Comparison of ENCODE assay signal across 8 cellular contexts in genomic region chr5:55172051-55172899, GRCh38. TPM values are rescaled to one million over a fixed set of nuclear protein-coding genes. Genes with fewer than 3 reads are reported as not detected.
A peak's percentile ranks its signal among the peaks of the same experiment; 100 is the strongest.
DNase-seq lines count a peak whose midpoint lies in the region; ATAC-seq and TF ChIP-seq lines count a peak whose summit lies in the region.

No MANE protein-coding gene starts in this region.

- no peak overlapping the region for H3K27ac Mint-ChIP-seq in T-cell

- peak; percentile 76 for DNase-seq in NCI-H146 treated with DMSO at 0.1 percent for 48 hours (lab: John Stamatoyannopoulos, UW; ENCODE audit: unreplicated experiment)
- peak; percentile 13 to 70 (median 52) for DNase-seq in T-cell
- DNase-seq in astrocyte of the cerebellum (ENCODE audit: low read depth): peak; percentile 72
- peak; percentile 72 for DNase-seq in hepatic stellate cell (ENCODE audit: low spot score)
- DNase-seq in sciatic nerve (ENCODE audit: low spot score): no peak

- H3K4me1 Mint-ChIP-seq in T-cell: peaks cover 35 to 38% (median 36%) of the 10 kb centered on the region in 3 donors

- TF ChIP-seq CTCF in 22Rv1 (IDR thresholded peaks at IDR 0.05) (peak; percentile 84), astrocyte of the cerebellum (IDR thresholded peaks at IDR 0.05; ENCODE audit: low read depth, low read length, missing control alignments) (peak; percentile 79)

- H3K27ac ChIP-seq in 22Rv1: no peak overlapping the region

- POLR2A ChIA-PET in T-cell (lab: Charles Lee): no interaction called here

- H3K36me3 Mint-ChIP-seq in T-cell: no peaks in the 10 kb centered on the region

- intact Hi-C loops in sciatic nerve (cut with DNase I): loop anchor here (10.0 kb wide), 1 partner anchor 53 kb away; the partner anchor contains the start of gene MCIDAS

- peak overlapping the region; percentile 48 for H3K4me3 ChIP-seq in astrocyte of the cerebellum (ENCODE audit: low read depth, low read length)

- peaks cover 52 to 70% of the 10 kb centered on the region in 2 donors for H3K27me3 Mint-ChIP-seq in T-cell

- CTCF ChIA-PET in T-cell (lab: Charles Lee): interaction anchor here (0.6 to 1.9 kb wide), 16 partner anchors 10 to 1612 kb away, joined by 3 to 11 read pairs (median 4); partner anchors contain the start of genes DHX29 (in 2 of the 2), GPX8 (in 2 of the 2) and MTREX (in 2 of the 2)

- no peaks in the 10 kb centered on the region for H3K9me3 Mint-ChIP-seq in T-cell

- in situ Hi-C loops in astrocyte of the cerebellum (cut with HindIII; ENCODE audit: low sequenced_read_pairs): no loop called here

- ATAC-seq in GM18498 (IDR thresholded peaks at IDR 0.05; ENCODE audit: unreplicated experiment) (peak; percentile 50), HG02970 (IDR thresholded peaks at IDR 0.05; ENCODE audit: low FRiP score, unreplicated experiment) (peak; percentile 54), T-cell (replicated peaks in 1 of 4) (peak; percentile 58 to 76 (median 72)), sciatic nerve (peak; percentile 88)

- H3K4me3 Mint-ChIP-seq in T-cell: peak overlapping the region; percentile 68 to 80 (median 75)

RNA-seq across cellular contexts. Expression of gene CDC20B, which starts 0.7 kb away (rescaled TPM):
- total RNA-seq in T-cell (not detected), sciatic nerve (not detected)

RNA-seq across cellular contexts. Expression of gene GPX8, which starts 12.3 kb away (rescaled TPM):
- total RNA-seq in T-cell (under 1 TPM in 1 of 5 donors, not detected in 4; 0.20 TPM), sciatic nerve (34.9 TPM)

RNA-seq across cellular contexts. Expression of gene MCIDAS, which starts 54.8 kb away (rescaled TPM):
- not detected for total RNA-seq in T-cell
- not detected for total RNA-seq in sciatic nerve

Comparison
In these comparisons a context has a peak if more than half of its experiments do, and no peak if none do; other contexts are left out.
1. RNA of gene GPX8, which starts 12.3 kb away (total RNA-seq): 34.9 TPM in sciatic nerve (single experiment); 0.20 TPM in T-cell; every median in the first group is over 10 times any median in the second.
2. Peak in every context shown above with its lines, with median percentiles within 50 percentile points of each other: ATAC-seq.